ENCODE assay signal across 1 cellular context in genomic region chr10:33921970-33922605, GRCh38.
TF ChIP-seq lines count a peak whose summit lies in the region.

No MANE protein-coding gene starts in this region.

TF ChIP-seq in GM12878, 131 proteins besides CTCF, POLR2A, EP300 and RAD21:
- TF ChIP-seq ZBTB11 (CRISPR knock-in tag; IDR thresholded peaks at IDR 0.05) (no peak), MEF2B (IDR thresholded peaks at IDR 0.05; ENCODE audit: partially characterized antibody, poor library complexity, severe bottlenecking) (peak; percentile 45), MTA2 (IDR thresholded peaks at IDR 0.05; ENCODE audit: low read depth) (peak; percentile 27; the same call in 1 of the 2 replicates)
